Comparison of ENCODE assay signal across 23 cellular contexts in the genomic region with DNA sequence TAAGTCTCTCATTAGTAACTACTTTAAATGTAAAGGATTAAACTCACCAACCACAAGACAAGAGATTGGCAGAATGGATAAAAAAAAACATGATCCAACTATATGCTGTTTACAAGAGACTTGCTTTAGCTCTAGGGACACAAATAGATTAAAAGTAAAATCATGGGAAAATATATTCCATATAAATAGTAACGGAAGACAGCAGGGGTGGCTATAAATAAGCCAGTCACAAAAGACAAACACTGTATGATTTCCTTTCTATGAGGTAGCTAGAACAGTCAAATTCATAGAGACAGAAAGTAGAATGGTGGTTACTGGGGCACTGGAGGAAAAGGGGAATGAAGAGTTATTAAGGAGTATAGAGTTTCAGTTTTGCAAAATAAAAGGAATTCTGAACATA.
DNase-seq lines count a peak whose midpoint lies in the region; ATAC-seq, FAIRE-seq and TF ChIP-seq lines count a peak whose summit lies in the region.
"Had no signal": no experiment of that assay in that cellular context is flagged by ENCODE, and none has a peak within 500 bp of the region (broad histone marks: within the 10 kb centered on the region; RNA-seq: fewer than 3 reads in every experiment).

No MANE protein-coding gene starts in this region.

- H3K36me3 ChIP-seq in left ventricle myocardium inferior (no peaks in the 10 kb centered on the region), tibial artery (no peaks in the 10 kb centered on the region)
- H3K36me3 ChIP-seq: HAP-1 had no signal

- H3K27me3 ChIP-seq in left ventricle myocardium inferior (ENCODE audit: low read depth) (no peaks in the 10 kb centered on the region), tibial artery (no peaks in the 10 kb centered on the region)
- H3K27me3 ChIP-seq: BE2C had no signal

- H3K4me3 Mint-ChIP-seq in endothelial cell (ENCODE audit: unreplicated experiment) = no peak overlapping the region
- H3K4me3 Mint-ChIP-seq: CD4-positive, CD25-positive, alpha-beta regulatory T cell; CD8-positive, alpha-beta memory T cell; IgD-negative memory B cell had no signal

- H3K27me3 Mint-ChIP-seq in endothelial cell (ENCODE audit: unreplicated experiment) = no peaks in the 10 kb centered on the region
- H3K27me3 Mint-ChIP-seq: CD4-positive, CD25-positive, alpha-beta regulatory T cell; CD8-positive, alpha-beta memory T cell; IgD-negative memory B cell had no signal

- H3K4me1 ChIP-seq in left ventricle myocardium inferior = peaks cover 36% of the 10 kb centered on the region
- H3K4me1 ChIP-seq in tibial artery = peaks cover 4 to 40% (median 18%) of the 10 kb centered on the region in 4 donors
- H3K4me1 ChIP-seq: HAP-1 had no signal

- peak overlapping the region; percentile 98 for H3K27ac Mint-ChIP-seq in endothelial cell (ENCODE audit: unreplicated experiment)
- no peak overlapping the region for H3K27ac Mint-ChIP-seq in activated naive CD4-positive, alpha-beta T cell treated with anti-CD3 and anti-CD28 coated beads, Interleukin-2, amount 50 U/mL, for 72 hours
- H3K27ac Mint-ChIP-seq: CD4-positive, CD25-positive, alpha-beta regulatory T cell; CD8-positive, alpha-beta memory T cell; IgD-negative memory B cell had no signal

- no peaks in the 10 kb centered on the region for H3K9me3 Mint-ChIP-seq in endothelial cell (ENCODE audit: unreplicated experiment)
- no peaks in the 10 kb centered on the region for H3K9me3 Mint-ChIP-seq in activated naive CD4-positive, alpha-beta T cell treated with anti-CD3 and anti-CD28 coated beads, Interleukin-2, amount 50 U/mL, for 72 hours

- peaks cover 4% of the 10 kb centered on the region for H3K36me3 Mint-ChIP-seq in endothelial cell (ENCODE audit: low read depth, unreplicated experiment)
- H3K36me3 Mint-ChIP-seq in activated naive CD4-positive, alpha-beta T cell treated with anti-CD3 and anti-CD28 coated beads, Interleukin-2, amount 50 U/mL, for 72 hours = peaks cover 9 to 36% of the 10 kb centered on the region in 2 donors

- H3K9me3 ChIP-seq in left ventricle myocardium inferior (replicated peaks) (no peaks in the 10 kb centered on the region), tibial artery (no peaks in the 10 kb centered on the region)
- H3K9me3 ChIP-seq: BE2C, HAP-1 had no signal

- no peak for ATAC-seq in activated naive CD4-positive, alpha-beta T cell treated with anti-CD3 and anti-CD28 coated beads, Interleukin-2, amount 50 U/mL, for 72 hours

- FAIRE-seq in HTR-8/SVneo (lab: Jason Lieb, UNC) = no peak
- FAIRE-seq: D721Med, GM12892, GM18507 had no signal

- H3K4me3 ChIP-seq in left ventricle myocardium inferior (no peak overlapping the region), tibial artery (no peak overlapping the region)
- H3K4me3 ChIP-seq: GM23248, HAP-1 had no signal

- no peak for DNase-seq in left ventricle myocardium inferior
- DNase-seq in cardiac septum (ENCODE audit: low spot score) = no peak
- DNase-seq in OCI-M1 (lab: John Stamatoyannopoulos, UW) = peak; percentile 13
- DNase-seq in endothelial cell (ENCODE audit: low spot score) = no peak
- no peak for DNase-seq in tibial artery
- no peak for DNase-seq in NCI-H1694 (lab: John Stamatoyannopoulos, UW)
- no peak for DNase-seq in HTR-8/SVneo (ENCODE audit: insufficient read length, low spot score)
- no peak for DNase-seq in activated naive CD4-positive, alpha-beta T cell treated with anti-CD3 and anti-CD28 coated beads, Interleukin-2, amount 50 U/mL, for 72 hours (ENCODE audit: low spot score in 2 of 2)
- DNase-seq: ACHN; BE2C; C1 segment of cervical spinal cord; CD4-positive, CD25-positive, alpha-beta regulatory T cell; CD8-positive, alpha-beta memory T cell; COR-L47; GDM1; GM23248 had no signal

- H3K27ac ChIP-seq in left ventricle myocardium inferior (replicated peaks) (peak overlapping the region; percentile 1), tibial artery (peak overlapping the region; percentile 9 to 25)
- H3K27ac ChIP-seq: 22Rv1, GM23248, HL-60 had no signal

- intact Hi-C loops in left ventricle myocardium inferior (cut with micrococcal nuclease) = no loop called here
- intact Hi-C loops in cardiac septum (cut with DNase I) = no loop called here
- intact Hi-C loops in tibial artery (cut with DNase I; ENCODE audit: low total_unique reads) = no loop called here

- TF ChIP-seq CTCF in left ventricle myocardium inferior (IDR thresholded peaks at IDR 0.05; ENCODE audit: borderline replicate concordance) (no peak), endothelial cell (IDR thresholded peaks at IDR 0.05; ENCODE audit: unreplicated experiment) (no peak), tibial artery (IDR thresholded peaks at IDR 0.05) (no peak)

- peaks cover 71% of the 10 kb centered on the region for H3K4me1 Mint-ChIP-seq in endothelial cell (ENCODE audit: unreplicated experiment)
